Comparison of ENCODE assay signal across 1 cellular context in genomic region chr16:56368545-56368944, GRCh38.
TF ChIP-seq lines count a peak whose summit lies in the region.

No MANE protein-coding gene starts in this region.

TF ChIP-seq in GM12878, 131 proteins besides CTCF, POLR2A, EP300 and RAD21:
- TF ChIP-seq ZBTB11 (CRISPR knock-in tag; IDR thresholded peaks at IDR 0.05) (no peak), ZBTB40 (IDR thresholded peaks at IDR 0.05; ENCODE audit: borderline replicate concordance) (peak; percentile 45; the same call in 1 of the 2 replicates)
- TF ChIP-seq, protein P1, sequence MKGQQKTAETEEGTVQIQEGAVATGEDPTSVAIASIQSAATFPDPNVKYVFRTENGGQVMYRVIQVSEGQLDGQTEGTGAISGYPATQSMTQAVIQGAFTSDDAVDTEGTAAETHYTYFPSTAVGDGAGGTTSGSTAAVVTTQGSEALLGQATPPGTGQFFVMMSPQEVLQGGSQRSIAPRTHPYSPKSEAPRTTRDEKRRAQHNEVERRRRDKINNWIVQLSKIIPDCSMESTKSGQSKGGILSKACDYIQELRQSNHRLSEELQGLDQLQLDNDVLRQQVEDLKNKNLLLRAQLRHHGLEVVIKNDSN (IDR thresholded peaks at IDR 0.05; ENCODE audit: borderline replicate concordance, extremely low read length, insufficient read depth, low read depth, low read length): no peak
